17 cellular contexts compared by ENCODE assay signal in genomic region chr1:113135460-113135859, GRCh38.
DNase-seq lines count a peak whose midpoint lies in the region; ATAC-seq and TF ChIP-seq lines count a peak whose summit lies in the region.
"Had no signal": no experiment of that assay in that cellular context is flagged by ENCODE, and none has a peak within 500 bp of the region (broad histone marks: within the 10 kb centered on the region; RNA-seq: fewer than 3 reads in every experiment).

No MANE protein-coding gene starts in this region.

- H3K4me3 ChIP-seq in GM23338 = no peak overlapping the region
- no peak overlapping the region for H3K4me3 ChIP-seq in endodermal cell (ENCODE audit: low read length)
- H3K4me3 ChIP-seq: GM23248 had no signal

- DNase-seq in GM23338 (ENCODE audit: low spot score) (no peak), SK-N-DZ (ENCODE audit: low spot score) (peak; percentile 88), endodermal cell (no peak), retina (peak; percentile 26), NCI-H1092 treated with DMSO at 0.1 percent for 48 hours (lab: John Stamatoyannopoulos, UW) (no peak), RKO (ENCODE audit: low spot score) (no peak)
- DNase-seq: ACHN; BE2C; C1 segment of cervical spinal cord; CD4-positive, CD25-positive, alpha-beta regulatory T cell; CD8-positive, alpha-beta memory T cell; COR-L47; GM23248; H7; HFFc6 had no signal

- H3K9me2 ChIP-seq in GM23338 (ENCODE audit: insufficient read depth) = no peaks in the 10 kb centered on the region

- H3K4me3 Mint-ChIP-seq in GM23338 (no peak overlapping the region), endodermal cell (no peak overlapping the region)
- H3K4me3 Mint-ChIP-seq: CD4-positive, CD25-positive, alpha-beta regulatory T cell; CD8-positive, alpha-beta memory T cell; HFFc6; IgD-negative memory B cell had no signal

- H3K4me2 ChIP-seq in GM23338 = no peak overlapping the region

- H3F3A ChIP-seq in GM23338 (replicated peaks; ENCODE audit: low read depth) = no peaks in the 10 kb centered on the region

- no peaks in the 10 kb centered on the region for H3K4me1 ChIP-seq in GM23338 (ENCODE audit: insufficient read depth)
- H3K4me1 ChIP-seq in endodermal cell (ENCODE audit: control insufficient read depth, insufficient read depth, low read length) = no peaks in the 10 kb centered on the region

- H2AFZ ChIP-seq in GM23338 = no peak overlapping the region
- H2AFZ ChIP-seq: GM23248 had no signal

- peaks cover 3% of the 10 kb centered on the region for H3K27me3 Mint-ChIP-seq in GM23338 (ENCODE audit: insufficient read depth, low read depth, poor library complexity)
- no peaks in the 10 kb centered on the region for H3K27me3 Mint-ChIP-seq in endodermal cell (ENCODE audit: insufficient read depth)
- H3K27me3 Mint-ChIP-seq: CD8-positive, alpha-beta memory T cell; IgD-negative memory B cell had no signal

- H3K27ac ChIP-seq in GM23338 (ENCODE audit: low read depth) (0 out of 2 replicates have a peak overlapping the region, but pooled peaks have one; percentile 16), endodermal cell (ENCODE audit: low read depth, low read length) (peak overlapping the region; percentile 22)
- H3K27ac ChIP-seq: GM23248 had no signal

- H3K9me3 ChIP-seq in endodermal cell (ENCODE audit: control insufficient read depth, low read length) = no peaks in the 10 kb centered on the region
- H3K9me3 ChIP-seq: BE2C had no signal

- H3K27me3 ChIP-seq in GM23338 (ENCODE audit: insufficient read depth) = no peaks in the 10 kb centered on the region
- H3K27me3 ChIP-seq in endodermal cell (ENCODE audit: control insufficient read depth, insufficient read depth, low read length, poor library complexity, severe bottlenecking) = no peaks in the 10 kb centered on the region
- H3K27me3 ChIP-seq: BE2C had no signal

- 67 to 92% methylated on average over 1 of the region's 1 CpG for WGBS in endodermal cell (ENCODE audit: insufficient coverage in 1 of 2, insufficient read length in 1 of 2), 2 experiments

- H4K20me1 ChIP-seq in GM23338 (replicated peaks; ENCODE audit: insufficient read depth) = no peaks in the 10 kb centered on the region

- H3K36me3 ChIP-seq in GM23338 (ENCODE audit: insufficient read depth) (peaks cover 6% of the 10 kb centered on the region; the same call in 1 of the 2 replicates), endodermal cell (ENCODE audit: control insufficient read depth, insufficient read depth, low read length) (no peaks in the 10 kb centered on the region)
- H3K36me3 ChIP-seq: BE2C had no signal

- H3K9me3 Mint-ChIP-seq in GM23338 (no peaks in the 10 kb centered on the region), endodermal cell (no peaks in the 10 kb centered on the region)
- H3K9me3 Mint-ChIP-seq: CD4-positive, CD25-positive, alpha-beta regulatory T cell; CD8-positive, alpha-beta memory T cell; HFFc6; IgD-negative memory B cell had no signal

- H3K36me3 Mint-ChIP-seq in GM23338 (ENCODE audit: low read depth) = peaks cover 7% of the 10 kb centered on the region; the same call in 2 of the 3 replicates
- H3K36me3 Mint-ChIP-seq in endodermal cell (ENCODE audit: low read depth) = peaks cover 12% of the 10 kb centered on the region

- H3K4me1 Mint-ChIP-seq in GM23338 (no peaks in the 10 kb centered on the region), endodermal cell (no peaks in the 10 kb centered on the region)

- no peak overlapping the region for H3K9ac ChIP-seq in endodermal cell (ENCODE audit: extremely low read depth, low read length, poor library complexity, severe bottlenecking)
- H3K9ac ChIP-seq: GM23248 had no signal

- TF ChIP-seq CTCF in GM23338 (conservative IDR thresholded peaks at IDR 0.05; ENCODE audit: low read depth in 2 of 2) (no peak), endodermal cell (conservative IDR thresholded peaks at IDR 0.05) (no peak)

- no peak for ATAC-seq in GM23338
- ATAC-seq: HCT116 had no signal

- no peaks in the 10 kb centered on the region for H3K79me2 ChIP-seq in GM23338 (replicated peaks; ENCODE audit: insufficient read depth)

- H3K27ac Mint-ChIP-seq in GM23338 (no peak overlapping the region), endodermal cell (no peak overlapping the region)
- H3K27ac Mint-ChIP-seq: CD4-positive, CD25-positive, alpha-beta regulatory T cell; HFFc6; IgD-negative memory B cell had no signal

TF ChIP-seq in GM23338, 12 proteins besides CTCF, POLR2A, EP300 and RAD21:
- TF ChIP-seq REST (IDR thresholded peaks at IDR 0.05; ENCODE audit: unreplicated experiment) = no peak

Comparison
In these comparisons a context has a peak if more than half of its experiments do, and no peak if none do; other contexts are left out.
1. DNase-seq: peak in SK-N-DZ (single experiment) and retina (single experiment); none in GM23338 (single experiment), endodermal cell (single experiment), NCI-H1092 treated with DMSO at 0.1 percent for 48 hours (single experiment) and RKO (single experiment).